In the genomic region with DNA sequence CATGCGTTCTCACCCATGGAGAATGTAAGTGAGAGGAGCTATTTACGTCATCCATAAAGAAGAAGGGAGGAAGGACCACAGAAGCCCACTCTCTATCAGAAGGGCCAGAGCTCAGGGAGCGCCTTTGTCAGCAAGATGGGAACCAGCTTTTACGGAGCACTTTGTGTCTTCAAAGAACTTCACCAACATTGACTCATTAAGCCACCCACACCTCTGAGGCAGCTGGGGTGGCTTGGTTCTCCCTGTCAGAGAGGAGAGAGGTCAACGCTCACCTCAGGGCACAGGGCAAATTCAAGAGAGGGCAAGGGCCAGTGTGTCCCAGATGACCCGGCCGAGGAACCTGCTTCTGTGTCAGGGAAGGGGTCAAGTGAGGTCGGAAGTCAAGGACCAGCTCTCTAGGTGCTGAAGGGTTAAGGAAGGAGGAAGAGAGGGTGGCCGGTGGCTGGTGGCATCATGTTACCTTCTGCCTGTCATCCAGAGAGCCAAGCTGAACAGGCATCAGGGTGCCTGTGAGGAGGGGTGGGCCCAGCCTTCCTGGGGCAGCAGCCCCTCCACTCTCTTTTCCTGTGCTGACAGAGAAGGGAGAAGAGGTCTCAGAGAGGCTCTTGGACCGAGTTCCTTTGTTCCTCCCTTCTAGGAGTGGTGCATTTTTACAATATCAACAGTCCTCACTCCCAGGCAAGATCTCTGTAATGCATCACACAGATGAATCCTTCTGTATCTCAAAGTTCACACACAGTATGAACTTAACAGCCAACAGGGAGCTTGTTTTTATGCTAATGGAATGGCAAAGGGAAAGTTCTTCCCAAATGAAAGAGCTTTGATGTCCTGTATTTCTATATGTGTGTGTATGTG, we compare ENCODE assay signal across 9 cellular contexts.
DNase-seq lines count a peak whose midpoint lies in the region; ATAC-seq, FAIRE-seq and TF ChIP-seq lines count a peak whose summit lies in the region.
"Had no signal": no experiment of that assay in that cellular context is flagged by ENCODE, and none has a peak within 500 bp of the region (broad histone marks: within the 10 kb centered on the region; RNA-seq: fewer than 3 reads in every experiment).

No MANE protein-coding gene starts in this region.

- H3K4me3 ChIP-seq in fibroblast of the aortic adventitia (ENCODE audit: low read depth, low read length) (no peak overlapping the region), small intestine (ENCODE audit: low read depth in 1 of 2, low read length in 2 of 2) (no peak overlapping the region)

- H3K27ac ChIP-seq in small intestine (ENCODE audit: low read depth in 1 of 2, low read length in 1 of 2) = peak overlapping the region; percentile 95 to 97
- H3K27ac ChIP-seq: HL-60, neutrophil had no signal

- DNase-seq in HT-29 (ENCODE audit: low spot score) (peak; percentile 45), NCI-H2196 treated with DMSO at 0.1 percent for 48 hours (lab: John Stamatoyannopoulos, UW; ENCODE audit: unreplicated experiment) (peak; percentile 72), fibroblast of the aortic adventitia (ENCODE audit: low read depth) (peak; percentile 43), small intestine (peak; percentile 73), T-cell (no peak), dermis blood vessel endothelial cell (no peak)
- no peak for DNase-seq in activated effector memory CD4-positive, alpha-beta T cell treated with Interleukin-2 at 50 U/mL for 16 hours

- H3K27me3 Mint-ChIP-seq in T-cell = peaks cover 8 to 20% of the 10 kb centered on the region in 2 donors

- no peak for FAIRE-seq in small intestine (lab: Jason Lieb, UNC)

- no peak for ATAC-seq in T-cell (replicated peaks in 1 of 4)

- no peaks in the 10 kb centered on the region for H3K4me1 Mint-ChIP-seq in T-cell

- no peaks in the 10 kb centered on the region for H3K36me3 ChIP-seq in small intestine (ENCODE audit: control insufficient read depth in 2 of 2, insufficient read depth in 2 of 2, low read length in 2 of 2)
- H3K36me3 ChIP-seq: neutrophil had no signal

- H3K4me3 Mint-ChIP-seq in T-cell = no peak overlapping the region

- H3K9me3 Mint-ChIP-seq in T-cell = no peaks in the 10 kb centered on the region

- H3K4me1 ChIP-seq in small intestine (ENCODE audit: control insufficient read depth in 2 of 2, insufficient read depth in 1 of 2, low read depth in 1 of 2, low read length in 1 of 2) = peaks cover 6 to 14% of the 10 kb centered on the region in 2 donors

- no peaks in the 10 kb centered on the region for H3K36me3 Mint-ChIP-seq in T-cell

- no peak for TF ChIP-seq CTCF in fibroblast of the aortic adventitia (IDR thresholded peaks at IDR 0.05; ENCODE audit: insufficient read depth, low read length)

- H3K27me3 ChIP-seq in small intestine (ENCODE audit: control insufficient read depth in 2 of 2, insufficient read depth in 2 of 2, low read length in 2 of 2) = no peaks in the 10 kb centered on the region

- POLR2A ChIA-PET in T-cell (lab: Charles Lee) = no interaction called here

- CTCF ChIA-PET in T-cell (lab: Charles Lee) = interaction anchor here in 1 of 2 donors (0.6 kb wide), 1 partner anchor 52 kb away, joined by 4 read pairs; no protein-coding TSS in a partner anchor

- no peaks in the 10 kb centered on the region for H3K9me3 ChIP-seq in small intestine (ENCODE audit: control insufficient read depth, low read depth)
- H3K9me3 ChIP-seq: neutrophil had no signal

- 20 to 51% (median 37%) methylated on average over 10 of the region's 10 CpGs for WGBS in small intestine, 3 donors

- no peak overlapping the region for H3K27ac Mint-ChIP-seq in T-cell

Comparison
In these comparisons a context has a peak if more than half of its experiments do, and no peak if none do; other contexts are left out.
1. DNase-seq: peak in HT-29 (single experiment), NCI-H2196 treated with DMSO at 0.1 percent for 48 hours (single experiment), fibroblast of the aortic adventitia (single experiment) and small intestine (single experiment); none in T-cell (0 of 34), activated effector memory CD4-positive, alpha-beta T cell treated with Interleukin-2 at 50 U/mL for 16 hours (single experiment) and dermis blood vessel endothelial cell (single experiment).